In genomic region chr2:38090928-38091327, GRCh38 we compare ENCODE assay signal across 31 cellular contexts.
"Had no signal": no experiment of that assay in that cellular context is flagged by ENCODE, and none has a peak within 500 bp of the region (broad histone marks: within the 10 kb centered on the region; RNA-seq: fewer than 3 reads in every experiment).

No MANE protein-coding gene starts in this region.

- H3K4me3 ChIP-seq: adrenal gland, body of pancreas, breast epithelium, MG63, Peyer's patch had no signal

- DNase-seq: activated CD4-positive, alpha-beta T cell treated with anti-CD3 and anti-CD28 coated beads for 1 hour; activated CD4-positive, alpha-beta T cell treated with anti-CD3 and anti-CD28 coated beads for 48 hours; activated CD4-positive, CD25-positive, alpha-beta regulatory T cell; activated CD8-positive, alpha-beta T cell treated with anti-CD3 and anti-CD28 coated beads, Interleukin-2, amount 10 ng/mL, durations not matched to agents 7 days and 5 days; activated gamma-delta T cell; activated naive CD4-positive, alpha-beta T cell treated with Interleukin-2 at 50 U/mL for 16 hours; activated T-cell treated with anti-CD3 and anti-CD28 coated beads, Interleukin-2, amount 50 U/mL, for 24 hours; adrenal gland; body of pancreas; Kasumi-1; KBM-7; MG63; NCI-H1048; NCI-H1105 treated with DMSO at 0.1 percent for 48 hours; NCI-H1436; NCI-H1694; NCI-H1930; NCI-H2081 treated with DMSO at 0.1 percent for 48 hours; NCI-H345; NCI-H510A treated with DMSO at 0.1 percent for 48 hours; NCI-H526 treated with DMSO at 0.1 percent for 48 hours; NCI-H774; Peyer's patch; Right ventricle myocardium superior; RPMI8226; SW 1271; T-helper 1 cell; T-helper 2 cell; T-helper 9 cell; WERI-Rb-1 had no signal

- H3K27ac ChIP-seq: body of pancreas, WERI-Rb-1 had no signal

- H3K36me3 ChIP-seq: adrenal gland, breast epithelium, MG63, Peyer's patch, WERI-Rb-1 had no signal

- ATAC-seq: activated CD8-positive, alpha-beta T cell treated with anti-CD3 and anti-CD28 coated beads, Interleukin-2, amount 10 ng/mL, durations not matched to agents 7 days and 5 days; body of pancreas had no signal

- H3K27me3 ChIP-seq: adrenal gland, body of pancreas, breast epithelium, MG63, Peyer's patch had no signal

- H3K9me3 ChIP-seq: adrenal gland, body of pancreas, breast epithelium, MG63, Peyer's patch had no signal

- H3K4me1 ChIP-seq: body of pancreas, Peyer's patch had no signal
